ENCODE assay signal across 25 cellular contexts in the genomic region with DNA sequence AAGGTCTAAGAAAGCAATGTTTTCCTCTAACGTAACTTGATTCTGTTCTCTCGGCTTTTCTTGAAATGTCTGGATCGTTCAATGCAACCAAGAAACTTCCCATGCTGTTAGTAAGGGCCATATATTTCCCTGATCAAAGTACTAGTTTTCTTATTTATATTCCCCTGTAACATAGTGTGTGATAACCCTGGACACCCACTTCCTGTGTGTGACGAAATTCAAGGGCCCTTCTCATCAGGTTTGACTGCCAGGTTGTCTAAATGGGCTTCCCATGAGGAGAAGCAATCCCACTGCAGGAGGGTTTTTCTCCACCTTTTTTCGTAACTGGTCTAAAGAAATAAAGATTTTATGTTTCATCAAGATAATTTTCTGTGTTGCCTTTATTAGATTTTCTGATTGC.
"Had no signal": no experiment of that assay in that cellular context is flagged by ENCODE, and none has a peak within 500 bp of the region (broad histone marks: within the 10 kb centered on the region; RNA-seq: fewer than 3 reads in every experiment).

No MANE protein-coding gene starts in this region.

- ATAC-seq: activated CD8-positive, alpha-beta memory T cell treated with anti-CD3 and anti-CD28 coated beads, Interleukin-2, amount 10 ng/mL, durations not matched to agents 7 days and 5 days; activated CD8-positive, alpha-beta T cell treated with anti-CD3 and anti-CD28 coated beads, Interleukin-2, amount 10 ng/mL, durations not matched to agents 7 days and 5 days; activated T-cell treated with anti-CD3 and anti-CD28 coated beads, Interleukin-2, amount 50 U/mL, for 4 hours; body of pancreas had no signal

- H3K4me3 ChIP-seq: ascending aorta, body of pancreas had no signal

- H3K27me3 Mint-ChIP-seq: activated CD8-positive, alpha-beta memory T cell treated with anti-CD3 and anti-CD28 coated beads, Interleukin-2, amount 10 ng/mL, durations not matched to agents 7 days and 5 days had no signal

- H3K36me3 ChIP-seq: ascending aorta had no signal

- H3K27ac ChIP-seq: ascending aorta, body of pancreas had no signal

- H3K27me3 ChIP-seq: ascending aorta, body of pancreas had no signal

- H3K4me1 Mint-ChIP-seq: activated B cell treated with CpG ODN at 0.5 μM for 24 hours had no signal

- H3K4me1 ChIP-seq: ascending aorta, body of pancreas had no signal

- H3K9me3 ChIP-seq: ascending aorta, body of pancreas had no signal

- H3K36me3 Mint-ChIP-seq: activated CD8-positive, alpha-beta memory T cell treated with anti-CD3 and anti-CD28 coated beads, Interleukin-2, amount 10 ng/mL, durations not matched to agents 7 days and 5 days had no signal

- H3K27ac Mint-ChIP-seq: activated B cell treated with CpG ODN at 0.5 μM for 24 hours; activated CD8-positive, alpha-beta memory T cell treated with anti-CD3 and anti-CD28 coated beads, Interleukin-2, amount 10 ng/mL, durations not matched to agents 7 days and 5 days; activated CD8-positive, alpha-beta T cell treated with anti-CD3 and anti-CD28 coated beads, Interleukin-2, amount 10 ng/mL, durations not matched to agents 7 days and 5 days; activated naive CD4-positive, alpha-beta T cell treated with anti-CD3 and anti-CD28 coated beads for 36 hours had no signal

- H3K9me3 Mint-ChIP-seq: activated B cell treated with CpG ODN at 0.5 μM for 24 hours; activated naive CD4-positive, alpha-beta T cell treated with anti-CD3 and anti-CD28 coated beads for 36 hours; activated T-cell treated with anti-CD3 and anti-CD28 coated beads, Interleukin-2, amount 50 U/mL, for 4 hours had no signal

- H3K4me3 Mint-ChIP-seq: activated B cell treated with CpG ODN at 0.5 μM for 24 hours; activated CD8-positive, alpha-beta memory T cell treated with anti-CD3 and anti-CD28 coated beads, Interleukin-2, amount 10 ng/mL, durations not matched to agents 7 days and 5 days; activated CD8-positive, alpha-beta T cell treated with anti-CD3 and anti-CD28 coated beads, Interleukin-2, amount 10 ng/mL, durations not matched to agents 7 days and 5 days; activated naive CD4-positive, alpha-beta T cell treated with anti-CD3 and anti-CD28 coated beads for 36 hours; activated T-cell treated with anti-CD3 and anti-CD28 coated beads, Interleukin-2, amount 50 U/mL, for 4 hours had no signal

- DNase-seq: activated B cell treated with CpG ODN at 0.5 μM for 24 hours; activated CD4-positive, alpha-beta T cell treated with anti-CD3 and anti-CD28 coated beads for 1 hour; activated CD4-positive, alpha-beta T cell treated with anti-CD3 and anti-CD28 coated beads, Interleukin-2, amount 50 U/mL, for 1 hour; activated CD8-positive, alpha-beta memory T cell treated with anti-CD3 and anti-CD28 coated beads, Interleukin-2, amount 10 ng/mL, durations not matched to agents 7 days and 5 days; activated CD8-positive, alpha-beta T cell treated with anti-CD3 and anti-CD28 coated beads, Interleukin-2, amount 10 ng/mL, durations not matched to agents 7 days and 5 days; activated gamma-delta T cell; activated naive CD4-positive, alpha-beta T cell treated with anti-CD3 and anti-CD28 coated beads for 36 hours; activated T-cell treated with anti-CD3 and anti-CD28 coated beads, Interleukin-2, amount 50 U/mL, for 4 hours; amniotic stem cell; body of pancreas; central memory CD4-positive, alpha-beta T cell; IMR-90; KG1; NCI-H1048; NCI-H146; NCI-H187 treated with DMSO at 0.1 percent for 48 hours; NCI-H2171; NCI-H2227 treated with DMSO at 0.1 percent for 48 hours; NCI-H446 treated with DMSO at 0.1 percent for 48 hours; NCI-H526 treated with DMSO at 0.1 percent for 48 hours; NCI-H82; SIG-M5; T-helper 2 cell; T1000 had no signal
